In genomic region chr10:6579904-6580278, GRCh38 we compare ENCODE assay signal across 8 cellular contexts. TPM values are rescaled to one million over a fixed set of nuclear protein-coding genes. Genes with fewer than 3 reads are reported as not detected.
DNase-seq lines count a peak whose midpoint lies in the region; ATAC-seq and TF ChIP-seq lines count a peak whose summit lies in the region.

PRKCQ (minus strand) TSS chr10:6580276; CDS start chr10:6515135, 65,141 bp downstream.

- no peak for DNase-seq in GM12865 (ENCODE audit: low read depth)
- peak; percentile 50 for DNase-seq in HEK293T (ENCODE audit: extremely low spot score)
- peak; percentile 22 for DNase-seq in RWPE1 (ENCODE audit: low spot score)
- DNase-seq in epithelial cell of prostate (ENCODE audit: low read depth, low spot score): no peak
- no peak for DNase-seq in neural progenitor cell (ENCODE audit: low spot score)
- DNase-seq in AG08396 (ENCODE audit: low spot score): no peak
- DNase-seq in cerebellum (ENCODE audit: low spot score): no peak

- no peaks in the 10 kb centered on the region for H4K20me1 ChIP-seq in neural progenitor cell (ENCODE audit: low read depth)

- peak within 1 kb of the TSS; percentile 62 for H2AFZ ChIP-seq in neural progenitor cell (replicated peaks)

- H3K4me3 ChIP-seq in GM12865 (ENCODE audit: low read depth, low read length) (peak within 1 kb of the TSS; percentile 53), neural progenitor cell (peak within 1 kb of the TSS; percentile 74)

- H3K4me1 Mint-ChIP-seq in neural progenitor cell: peaks cover 38% of the 10 kb centered on the region

- H3K36me3 ChIP-seq in neural progenitor cell: no peaks in the 10 kb centered on the region

- no peaks in the 10 kb centered on the region for H3K9me3 Mint-ChIP-seq in neural progenitor cell

- peak within 1 kb of the TSS; percentile 87 for H3K27ac Mint-ChIP-seq in neural progenitor cell

- H3K4me1 ChIP-seq in neural progenitor cell: peaks cover 31% of the 10 kb centered on the region

- peak within 1 kb of the TSS; percentile 93 for H3K4me2 ChIP-seq in neural progenitor cell

- no peaks in the 10 kb centered on the region for H3K9me3 ChIP-seq in neural progenitor cell (ENCODE audit: low read depth)

- TF ChIP-seq CTCF in GM12865 (IDR thresholded peaks at IDR 0.05; ENCODE audit: insufficient read depth, low read depth, low read length, missing control alignments) (no peak), RWPE1 (conservative IDR thresholded peaks at IDR 0.05; ENCODE audit: low read depth) (no peak), neural progenitor cell (IDR thresholded peaks at IDR 0.05) (no peak)

- H3K9ac ChIP-seq in neural progenitor cell: no peak within 1 kb of the TSS

- no peak for ATAC-seq in HG02763 (IDR thresholded peaks at IDR 0.05; ENCODE audit: unreplicated experiment)

- H3K27ac ChIP-seq in RWPE1 (peak within 1 kb of the TSS; percentile 63), epithelial cell of prostate (peak within 1 kb of the TSS; percentile 24), neural progenitor cell (no peak within 1 kb of the TSS)

- H3F3A ChIP-seq in neural progenitor cell (ENCODE audit: low read depth): peaks cover 9% of the 10 kb centered on the region

- POLR2A ChIA-PET in HEK293T (lab: Yijun Ruan, JAX) (interaction anchor here (1.0 kb wide), 1 partner anchor 23 kb away, joined by 4 read pairs; no protein-coding TSS in a partner anchor), RWPE1 (lab: Yijun Ruan, JAX; ENCODE audit: low non-redundant PET) (no interaction called here)

- H3K36me3 Mint-ChIP-seq in neural progenitor cell: no peaks in the 10 kb centered on the region

- H3K4me3 Mint-ChIP-seq in neural progenitor cell: peak within 1 kb of the TSS; percentile 89

- H3K27me3 ChIP-seq in neural progenitor cell: peaks cover 35% of the 10 kb centered on the region

- H3K27me3 Mint-ChIP-seq in neural progenitor cell (ENCODE audit: insufficient read depth, low read depth): peaks cover 14% of the 10 kb centered on the region

- H3K79me2 ChIP-seq in neural progenitor cell (ENCODE audit: low read depth): no peaks in the 10 kb centered on the region

- CTCF ChIA-PET in HEK293T (lab: Yijun Ruan, JAX): no interaction called here
- CTCF ChIA-PET in RWPE1 (lab: Yijun Ruan, JAX): interaction anchor here (1.0 to 1.4 kb wide), 2 partner anchors 28 to 64 kb away, joined by 6 to 8 read pairs; no protein-coding TSS in a partner anchor

TF ChIP-seq in HEK293T, 16 proteins besides CTCF, POLR2A, EP300 and RAD21:
- TF ChIP-seq FOXM1 (IDR thresholded peaks at IDR 0.05; ENCODE audit: borderline replicate concordance) (no peak), TARDBP (IDR thresholded peaks at IDR 0.05) (no peak), CTBP1 (IDR thresholded peaks at IDR 0.05; ENCODE audit: borderline replicate concordance) (no peak), SUZ12 (IDR thresholded peaks at IDR 0.05) (no peak), SP1 (IDR thresholded peaks at IDR 0.05) (no peak), BHLHE40 (IDR thresholded peaks at IDR 0.05; ENCODE audit: borderline replicate concordance) (no peak), ARNT (IDR thresholded peaks at IDR 0.05) (no peak), FOXA1 (IDR thresholded peaks at IDR 0.05) (no peak), HDGF (IDR thresholded peaks at IDR 0.05; ENCODE audit: borderline replicate concordance) (no peak)
- TF ChIP-seq, protein P1, sequence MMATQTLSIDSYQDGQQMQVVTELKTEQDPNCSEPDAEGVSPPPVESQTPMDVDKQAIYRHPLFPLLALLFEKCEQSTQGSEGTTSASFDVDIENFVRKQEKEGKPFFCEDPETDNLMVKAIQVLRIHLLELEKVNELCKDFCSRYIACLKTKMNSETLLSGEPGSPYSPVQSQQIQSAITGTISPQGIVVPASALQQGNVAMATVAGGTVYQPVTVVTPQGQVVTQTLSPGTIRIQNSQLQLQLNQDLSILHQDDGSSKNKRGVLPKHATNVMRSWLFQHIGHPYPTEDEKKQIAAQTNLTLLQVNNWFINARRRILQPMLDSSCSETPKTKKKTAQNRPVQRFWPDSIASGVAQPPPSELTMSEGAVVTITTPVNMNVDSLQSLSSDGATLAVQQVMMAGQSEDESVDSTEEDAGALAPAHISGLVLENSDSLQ (IDR thresholded peaks at IDR 0.05): no peak

RNA-seq across cellular contexts. Expression of gene PRKCQ, which starts in this region (rescaled TPM):
- total RNA-seq in neural progenitor cell (ENCODE audit: low replicate concordance) (3.5 TPM in 2 replicates), cerebellum (0.91 TPM)

Comparison
In these comparisons a context has a peak if more than half of its experiments do, and no peak if none do; other contexts are left out.
1. DNase-seq: peak in HEK293T (single experiment) and RWPE1 (single experiment); none in GM12865 (single experiment), epithelial cell of prostate (single experiment), neural progenitor cell (single experiment), AG08396 (single experiment) and cerebellum (single experiment).